ENCODE assay signal across 1 cellular context in genomic region chr22:50253941-50254340, GRCh38.
A peak's percentile ranks its signal among the peaks of the same experiment; 100 is the strongest.
TF ChIP-seq lines count a peak whose summit lies in the region.

No MANE protein-coding gene starts in this region.

TF ChIP-seq in HEK293, 187 proteins besides CTCF, POLR2A, EP300 and RAD21 (continued from another document):
- TF ChIP-seq ZNF792 (tag by site-specific recombination; IDR thresholded peaks at IDR 0.05) (0 out of 2 replicates have a peak, but pooled peaks have one; percentile 20), ZNF558 (tag by site-specific recombination; IDR thresholded peaks at IDR 0.05) (no peak), KLF1 (tag by site-specific recombination; IDR thresholded peaks at IDR 0.05) (peak; percentile 47; the same call in 1 of the 2 replicates), MZF1 (tag by site-specific recombination; IDR thresholded peaks at IDR 0.05; ENCODE audit: borderline replicate concordance) (no peak), SALL2 (tag by site-specific recombination; IDR thresholded peaks at IDR 0.05; ENCODE audit: borderline replicate concordance) (no peak), ZNF394 (tag by site-specific recombination; IDR thresholded peaks at IDR 0.05; ENCODE audit: borderline replicate concordance) (no peak), HOXD13 (CRISPR knock-in tag; IDR thresholded peaks at IDR 0.05; ENCODE audit: borderline replicate concordance) (no peak), ZNF202 (tag by site-specific recombination; IDR thresholded peaks at IDR 0.05; ENCODE audit: borderline replicate concordance) (no peak), HIC1 (tag by site-specific recombination; IDR thresholded peaks at IDR 0.05) (0 out of 2 replicates have a peak, but pooled peaks have one; percentile 16), ZNF548 (tag by site-specific recombination; IDR thresholded peaks at IDR 0.05) (no peak)
